8 cellular contexts compared by ENCODE assay signal in genomic region chr2:73268831-73269685, GRCh38. TPM values are rescaled to one million over a fixed set of nuclear protein-coding genes. Genes with fewer than 3 reads are reported as not detected.
DNase-seq lines count a peak whose midpoint lies in the region; ATAC-seq and TF ChIP-seq lines count a peak whose summit lies in the region.

No MANE protein-coding gene starts in this region.

- H3K9me3 ChIP-seq in heart left ventricle: peaks cover 0 to 7% (median 0%) of the 10 kb centered on the region in 12 donors
- no peaks in the 10 kb centered on the region for H3K9me3 ChIP-seq in mucosa of rectum (ENCODE audit: control insufficient read depth in 2 of 2, low read length in 2 of 2)

- TF ChIP-seq POLR2A in heart left ventricle (IDR thresholded peaks at IDR 0.05): no peak

- H3K4me1 Mint-ChIP-seq in central memory CD8-positive, alpha-beta T cell: peaks cover 29% of the 10 kb centered on the region

- H3K36me3 Mint-ChIP-seq in central memory CD8-positive, alpha-beta T cell (ENCODE audit: insufficient read depth): peaks cover 5% of the 10 kb centered on the region

- no peak for DNase-seq in left cardiac atrium
- no peak for DNase-seq in heart left ventricle
- DNase-seq in activated CD4-positive, CD25-positive, alpha-beta regulatory T cell (lab: John Stamatoyannopoulos, UW): peak; percentile 12 to 67 (median 42)
- peak; percentile 52 to 54 for DNase-seq in central memory CD8-positive, alpha-beta T cell (ENCODE audit: low spot score in 2 of 2)
- peak; percentile 61 for DNase-seq in stimulated activated naive CD8-positive, alpha-beta T cell treated with anti-CD3 and anti-CD28 coated beads, Interleukin-15, Interleukin-2, amounts not matched to agents 100 U/mL and 50 U/mL, for 24 hours
- no peak for DNase-seq in T1000 (lab: John Stamatoyannopoulos, UW)

- H3K27ac Mint-ChIP-seq in central memory CD8-positive, alpha-beta T cell (ENCODE audit: low read depth): peak overlapping the region; percentile 47

- no peaks in the 10 kb centered on the region for H3K27me3 Mint-ChIP-seq in central memory CD8-positive, alpha-beta T cell

- H3K36me3 ChIP-seq in heart left ventricle (no peaks in the 10 kb centered on the region), mucosa of rectum (ENCODE audit: control insufficient read depth in 2 of 2, insufficient read depth in 2 of 2, low read length in 2 of 2) (no peaks in the 10 kb centered on the region)

- peak overlapping the region; percentile 41 to 68 for H3K9ac ChIP-seq in mucosa of rectum (ENCODE audit: low read depth in 1 of 2, low read length in 2 of 2)

- H3K27me3 ChIP-seq in heart left ventricle (peaks cover 10 to 54% (median 33%) of the 10 kb centered on the region in 9 donors), mucosa of rectum (ENCODE audit: control insufficient read depth in 2 of 2, insufficient read depth in 2 of 2, low read length in 2 of 2) (peaks cover 0 to 2% of the 10 kb centered on the region in 2 donors)

- H3K4me3 ChIP-seq in heart left ventricle: peak overlapping the region in 6 of 12 donors; percentile 4 to 42 (median 11)
- peak overlapping the region; percentile 53 to 65 for H3K4me3 ChIP-seq in mucosa of rectum (ENCODE audit: low read length in 2 of 2)

- H3K9me3 Mint-ChIP-seq in central memory CD8-positive, alpha-beta T cell: no peaks in the 10 kb centered on the region

- H3K27ac ChIP-seq in heart left ventricle: no peak overlapping the region
- peak overlapping the region in 1 of 2 donors; percentile 16 for H3K27ac ChIP-seq in mucosa of rectum (ENCODE audit: low read depth in 2 of 2, low read length in 2 of 2)

- H3K4me1 ChIP-seq in heart left ventricle (peaks cover 0 to 14% (median 3%) of the 10 kb centered on the region in 12 donors), mucosa of rectum (ENCODE audit: control insufficient read depth in 2 of 2, insufficient read depth in 2 of 2, low read length in 2 of 2) (peaks cover 5 to 8% of the 10 kb centered on the region in 2 donors)

- intact Hi-C loops in left cardiac atrium (cut with DNase I): no loop called here
- intact Hi-C loops in heart left ventricle (cut with DNase I): no loop called here

- ATAC-seq in left cardiac atrium (peak; percentile 13 to 38), heart left ventricle (no peak)
- ATAC-seq in central memory CD8-positive, alpha-beta T cell (replicated peaks; ENCODE audit: extremely low read depth, poor library complexity, severe bottlenecking): peak; percentile 92
- ATAC-seq in stimulated activated naive CD8-positive, alpha-beta T cell treated with anti-CD3 and anti-CD28 coated beads, Interleukin-15, Interleukin-2, amounts not matched to agents 100 U/mL and 50 U/mL, for 24 hours: peak; percentile 75

- H3K4me3 Mint-ChIP-seq in central memory CD8-positive, alpha-beta T cell: peak overlapping the region; percentile 55

- WGBS in heart left ventricle, 4 donors: 2 to 20% (median 8%) methylated on average over 33 to 113 of the region's 113 CpGs

- TF ChIP-seq CTCF in heart left ventricle (IDR thresholded peaks at IDR 0.05): peak in 1 of 12 donors; percentile 3
- peak; percentile 29; the same call in 1 of the 2 replicates for TF ChIP-seq CTCF in LNCAP (IDR thresholded peaks at IDR 0.05)

RNA-seq across cellular contexts. Expression of gene FBXO41, which starts 15.2 kb away (rescaled TPM):
- total RNA-seq in left cardiac atrium (1 to 10 TPM; 2.0 to 2.3 TPM), heart left ventricle (1 to 10 TPM in 4 of 9 donors, under 1 TPM in 5; 0.23 to 3.6 (median 0.81) TPM)
- under 1 TPM; 0.21 to 0.42 TPM for polyA plus RNA-seq in heart left ventricle

RNA-seq across cellular contexts. Expression of gene EGR4, which starts 24.3 kb away (rescaled TPM):
- not detected for total RNA-seq in left cardiac atrium
- not detected for total RNA-seq in heart left ventricle
- not detected for polyA plus RNA-seq in heart left ventricle

RNA-seq across cellular contexts. Expression of gene CCT7, which starts 35.0 kb away (rescaled TPM):
- total RNA-seq in left cardiac atrium (100 to 1,000 TPM; 181 to 184 TPM), heart left ventricle (100 to 1,000 TPM; 156 to 234 (median 198) TPM)
- polyA plus RNA-seq in heart left ventricle: 100 to 1,000 TPM; 261 to 328 TPM

RNA-seq across cellular contexts. Expression of gene PRADC1, which starts 36.0 kb away (rescaled TPM):
- 10 to 100 TPM; 76.2 to 79.6 TPM for total RNA-seq in left cardiac atrium
- total RNA-seq in heart left ventricle: 100 to 1,000 TPM in 2 of 9 donors, 10 to 100 TPM in 7; 57.2 to 153 (median 85.1) TPM
- polyA plus RNA-seq in heart left ventricle: 100 to 1,000 TPM in 1 of 2 donors, 10 to 100 TPM in 1; 90.8 to 155 TPM

RNA-seq across cellular contexts. Expression of gene SMYD5, which starts 55.0 kb away (rescaled TPM):
- total RNA-seq in left cardiac atrium: 10 to 100 TPM; 14.1 to 18.2 TPM
- 10 to 100 TPM; 14.0 to 26.8 (median 20.0) TPM for total RNA-seq in heart left ventricle
- polyA plus RNA-seq in heart left ventricle: 10 to 100 TPM; 14.4 to 29.2 TPM

Comparison
In these comparisons a context has a peak if more than half of its experiments do, and no peak if none do; other contexts are left out.
1. ATAC-seq: peak in left cardiac atrium (2 of 2), central memory CD8-positive, alpha-beta T cell (single experiment) and stimulated activated naive CD8-positive, alpha-beta T cell treated with anti-CD3 and anti-CD28 coated beads, Interleukin-15, Interleukin-2, amounts not matched to agents 100 U/mL and 50 U/mL, for 24 hours (single experiment); none in heart left ventricle (0 of 4).
2. DNase-seq: peak in activated CD4-positive, CD25-positive, alpha-beta regulatory T cell (4 of 4), central memory CD8-positive, alpha-beta T cell (2 of 2) and stimulated activated naive CD8-positive, alpha-beta T cell treated with anti-CD3 and anti-CD28 coated beads, Interleukin-15, Interleukin-2, amounts not matched to agents 100 U/mL and 50 U/mL, for 24 hours (single experiment); none in left cardiac atrium (single experiment), heart left ventricle (0 of 5) and T1000 (single experiment).